ENCODE assay signal across 1 cellular context in the genomic region with DNA sequence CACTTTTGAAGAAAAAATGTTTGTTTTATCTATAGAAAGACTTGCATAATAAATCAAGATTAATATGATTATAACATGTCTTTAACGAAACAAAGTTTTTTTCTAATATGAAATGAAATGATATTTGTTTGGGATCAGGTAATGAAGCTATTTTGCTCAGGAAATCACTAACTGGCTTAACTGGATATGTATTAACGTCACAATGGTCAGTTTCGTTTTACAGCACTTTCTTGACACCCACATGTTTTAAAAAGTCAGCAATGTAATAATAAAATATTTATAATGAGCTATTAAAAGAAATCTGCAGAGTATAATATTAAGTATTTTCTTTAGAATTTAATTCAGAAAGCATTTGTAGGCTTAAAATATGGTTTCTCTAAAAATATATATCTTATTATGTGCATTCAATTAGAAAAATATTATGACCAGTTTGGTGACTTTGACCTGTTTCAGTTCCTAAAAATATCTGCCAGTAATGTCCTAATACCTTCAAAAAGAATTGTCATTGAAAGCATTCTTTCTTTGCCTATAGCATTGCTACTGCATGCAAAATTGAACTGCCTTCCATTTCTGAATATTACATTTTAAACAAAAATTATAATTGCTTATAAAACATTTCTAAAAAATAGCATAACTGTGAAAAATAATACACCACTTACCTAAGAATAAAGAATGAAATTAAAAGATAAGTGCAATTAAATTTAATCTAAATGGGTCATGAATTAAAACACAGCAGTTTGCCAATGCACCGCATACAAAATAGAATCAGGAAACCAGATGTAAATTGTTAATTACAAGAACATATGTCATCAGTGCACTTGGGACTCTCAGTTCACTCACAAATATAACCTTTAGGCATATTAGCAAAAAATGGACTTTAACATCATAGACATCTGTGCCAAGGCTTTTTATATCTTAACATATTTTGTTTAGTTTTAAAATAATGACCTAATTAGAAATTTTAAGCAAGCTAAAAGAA.
TF ChIP-seq lines count a peak whose summit lies in the region.

No MANE protein-coding gene starts in this region.

TF ChIP-seq in GM23338, 12 proteins besides CTCF, POLR2A, EP300 and RAD21 (continued from another document):
- TF ChIP-seq, protein P1, sequence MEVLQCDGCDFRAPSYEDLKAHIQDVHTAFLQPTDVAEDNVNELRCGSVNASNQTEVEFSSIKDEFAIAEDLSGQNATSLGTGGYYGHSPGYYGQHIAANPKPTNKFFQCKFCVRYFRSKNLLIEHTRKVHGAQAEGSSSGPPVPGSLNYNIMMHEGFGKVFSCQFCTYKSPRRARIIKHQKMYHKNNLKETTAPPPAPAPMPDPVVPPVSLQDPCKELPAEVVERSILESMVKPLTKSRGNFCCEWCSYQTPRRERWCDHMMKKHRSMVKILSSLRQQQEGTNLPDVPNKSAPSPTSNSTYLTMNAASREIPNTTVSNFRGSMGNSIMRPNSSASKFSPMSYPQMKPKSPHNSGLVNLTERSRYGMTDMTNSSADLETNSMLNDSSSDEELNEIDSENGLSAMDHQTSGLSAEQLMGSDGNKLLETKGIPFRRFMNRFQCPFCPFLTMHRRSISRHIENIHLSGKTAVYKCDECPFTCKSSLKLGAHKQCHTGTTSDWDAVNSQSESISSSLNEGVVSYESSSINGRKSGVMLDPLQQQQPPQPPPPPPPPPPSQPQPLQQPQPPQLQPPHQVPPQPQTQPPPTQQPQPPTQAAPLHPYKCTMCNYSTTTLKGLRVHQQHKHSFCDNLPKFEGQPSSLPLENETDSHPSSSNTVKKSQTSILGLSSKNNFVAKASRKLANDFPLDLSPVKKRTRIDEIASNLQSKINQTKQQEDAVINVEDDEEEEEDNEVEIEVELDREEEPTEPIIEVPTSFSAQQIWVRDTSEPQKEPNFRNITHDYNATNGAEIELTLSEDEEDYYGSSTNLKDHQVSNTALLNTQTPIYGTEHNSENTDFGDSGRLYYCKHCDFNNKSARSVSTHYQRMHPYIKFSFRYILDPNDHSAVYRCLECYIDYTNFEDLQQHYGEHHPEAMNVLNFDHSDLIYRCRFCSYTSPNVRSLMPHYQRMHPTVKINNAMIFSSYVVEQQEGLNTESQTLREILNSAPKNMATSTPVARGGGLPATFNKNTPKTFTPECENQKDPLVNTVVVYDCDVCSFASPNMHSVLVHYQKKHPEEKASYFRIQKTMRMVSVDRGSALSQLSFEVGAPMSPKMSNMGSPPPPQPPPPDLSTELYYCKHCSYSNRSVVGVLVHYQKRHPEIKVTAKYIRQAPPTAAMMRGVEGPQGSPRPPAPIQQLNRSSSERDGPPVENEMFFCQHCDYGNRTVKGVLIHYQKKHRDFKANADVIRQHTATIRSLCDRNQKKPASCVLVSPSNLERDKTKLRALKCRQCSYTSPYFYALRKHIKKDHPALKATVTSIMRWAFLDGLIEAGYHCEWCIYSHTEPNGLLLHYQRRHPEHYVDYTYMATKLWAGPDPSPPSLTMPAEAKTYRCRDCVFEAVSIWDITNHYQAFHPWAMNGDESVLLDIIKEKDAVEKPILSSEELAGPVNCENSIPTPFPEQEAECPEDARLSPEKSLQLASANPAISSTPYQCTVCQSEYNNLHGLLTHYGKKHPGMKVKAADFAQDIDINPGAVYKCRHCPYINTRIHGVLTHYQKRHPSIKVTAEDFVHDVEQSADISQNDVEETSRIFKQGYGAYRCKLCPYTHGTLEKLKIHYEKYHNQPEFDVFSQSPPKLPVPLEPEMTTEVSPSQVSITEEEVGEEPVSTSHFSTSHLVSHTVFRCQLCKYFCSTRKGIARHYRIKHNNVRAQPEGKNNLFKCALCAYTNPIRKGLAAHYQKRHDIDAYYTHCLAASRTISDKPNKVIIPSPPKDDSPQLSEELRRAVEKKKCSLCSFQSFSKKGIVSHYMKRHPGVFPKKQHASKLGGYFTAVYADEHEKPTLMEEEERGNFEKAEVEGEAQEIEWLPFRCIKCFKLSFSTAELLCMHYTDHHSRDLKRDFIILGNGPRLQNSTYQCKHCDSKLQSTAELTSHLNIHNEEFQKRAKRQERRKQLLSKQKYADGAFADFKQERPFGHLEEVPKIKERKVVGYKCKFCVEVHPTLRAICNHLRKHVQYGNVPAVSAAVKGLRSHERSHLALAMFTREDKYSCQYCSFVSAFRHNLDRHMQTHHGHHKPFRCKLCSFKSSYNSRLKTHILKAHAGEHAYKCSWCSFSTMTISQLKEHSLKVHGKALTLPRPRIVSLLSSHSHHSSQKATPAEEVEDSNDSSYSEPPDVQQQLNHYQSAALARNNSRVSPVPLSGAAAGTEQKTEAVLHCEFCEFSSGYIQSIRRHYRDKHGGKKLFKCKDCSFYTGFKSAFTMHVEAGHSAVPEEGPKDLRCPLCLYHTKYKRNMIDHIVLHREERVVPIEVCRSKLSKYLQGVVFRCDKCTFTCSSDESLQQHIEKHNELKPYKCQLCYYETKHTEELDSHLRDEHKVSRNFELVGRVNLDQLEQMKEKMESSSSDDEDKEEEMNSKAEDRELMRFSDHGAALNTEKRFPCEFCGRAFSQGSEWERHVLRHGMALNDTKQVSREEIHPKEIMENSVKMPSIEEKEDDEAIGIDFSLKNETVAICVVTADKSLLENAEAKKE (CRISPR knock-in tag; IDR thresholded peaks at IDR 0.05): no peak
- no peak for TF ChIP-seq NANOG (IDR thresholded peaks at IDR 0.05; ENCODE audit: borderline replicate concordance)
- no peak for TF ChIP-seq POLR2AphosphoS5 (IDR thresholded peaks at IDR 0.05; ENCODE audit: low read depth)
- no peak for TF ChIP-seq ZNF114 (CRISPR knock-in tag; IDR thresholded peaks at IDR 0.05)
- TF ChIP-seq, protein P2, sequence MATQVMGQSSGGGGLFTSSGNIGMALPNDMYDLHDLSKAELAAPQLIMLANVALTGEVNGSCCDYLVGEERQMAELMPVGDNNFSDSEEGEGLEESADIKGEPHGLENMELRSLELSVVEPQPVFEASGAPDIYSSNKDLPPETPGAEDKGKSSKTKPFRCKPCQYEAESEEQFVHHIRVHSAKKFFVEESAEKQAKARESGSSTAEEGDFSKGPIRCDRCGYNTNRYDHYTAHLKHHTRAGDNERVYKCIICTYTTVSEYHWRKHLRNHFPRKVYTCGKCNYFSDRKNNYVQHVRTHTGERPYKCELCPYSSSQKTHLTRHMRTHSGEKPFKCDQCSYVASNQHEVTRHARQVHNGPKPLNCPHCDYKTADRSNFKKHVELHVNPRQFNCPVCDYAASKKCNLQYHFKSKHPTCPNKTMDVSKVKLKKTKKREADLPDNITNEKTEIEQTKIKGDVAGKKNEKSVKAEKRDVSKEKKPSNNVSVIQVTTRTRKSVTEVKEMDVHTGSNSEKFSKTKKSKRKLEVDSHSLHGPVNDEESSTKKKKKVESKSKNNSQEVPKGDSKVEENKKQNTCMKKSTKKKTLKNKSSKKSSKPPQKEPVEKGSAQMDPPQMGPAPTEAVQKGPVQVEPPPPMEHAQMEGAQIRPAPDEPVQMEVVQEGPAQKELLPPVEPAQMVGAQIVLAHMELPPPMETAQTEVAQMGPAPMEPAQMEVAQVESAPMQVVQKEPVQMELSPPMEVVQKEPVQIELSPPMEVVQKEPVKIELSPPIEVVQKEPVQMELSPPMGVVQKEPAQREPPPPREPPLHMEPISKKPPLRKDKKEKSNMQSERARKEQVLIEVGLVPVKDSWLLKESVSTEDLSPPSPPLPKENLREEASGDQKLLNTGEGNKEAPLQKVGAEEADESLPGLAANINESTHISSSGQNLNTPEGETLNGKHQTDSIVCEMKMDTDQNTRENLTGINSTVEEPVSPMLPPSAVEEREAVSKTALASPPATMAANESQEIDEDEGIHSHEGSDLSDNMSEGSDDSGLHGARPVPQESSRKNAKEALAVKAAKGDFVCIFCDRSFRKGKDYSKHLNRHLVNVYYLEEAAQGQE (IDR thresholded peaks at IDR 0.05; ENCODE audit: unreplicated experiment): no peak
- TF ChIP-seq STAT1 (IDR thresholded peaks at IDR 0.05; ENCODE audit: unreplicated experiment): no peak
- no peak for TF ChIP-seq JUNB (IDR thresholded peaks at IDR 0.05; ENCODE audit: unreplicated experiment)
- no peak for TF ChIP-seq EZH2phosphoT487 (IDR thresholded peaks at IDR 0.05; ENCODE audit: unreplicated experiment)
